Comparison of ENCODE assay signal across 21 cellular contexts in genomic region chr2:24763843-24764242, GRCh38. TPM values are rescaled to one million over a fixed set of nuclear protein-coding genes. Genes with fewer than 3 reads are reported as not detected.
A peak's percentile ranks its signal among the peaks of the same experiment; 100 is the strongest.
DNase-seq lines count a peak whose midpoint lies in the region; ATAC-seq lines count a peak whose summit lies in the region.
"Had no signal": no experiment of that assay in that cellular context is flagged by ENCODE, and none has a peak within 500 bp of the region (broad histone marks: within the 10 kb centered on the region; RNA-seq: fewer than 3 reads in every experiment).

No MANE protein-coding gene starts in this region.

- no peak for DNase-seq in activated T-cell treated with anti-CD3 and anti-CD28 coated beads, Interleukin-2, amount 50 U/mL, for 24 hours
- DNase-seq in activated T-cell treated with anti-CD3 and anti-CD28 coated beads, Interleukin-2, amount 50 U/mL, for 4 hours, result no peak
- DNase-seq in MV-4-11 (lab: John Stamatoyannopoulos, UW) (peak; percentile 99), NCI-H524 (lab: John Stamatoyannopoulos, UW) (no peak)
- DNase-seq in central memory CD8-positive, alpha-beta T cell (ENCODE audit: low spot score in 2 of 2), result no peak
- DNase-seq in activated CD8-positive, alpha-beta memory T cell treated with anti-CD3 and anti-CD28 coated beads for 24 hours, result no peak
- DNase-seq: DMS53, MG63, NCI-H1092, NCI-H1436, NCI-H187 treated with DMSO at 0.1 percent for 48 hours, NCI-H2107, NCI-H748 treated with DMSO at 0.1 percent for 48 hours, PC-9, RPMI8226, SHP77, SK-N-SH, T-cell had no signal

- H3K27me3 Mint-ChIP-seq in activated T-cell treated with anti-CD3 and anti-CD28 coated beads, Interleukin-2, amount 50 U/mL, for 24 hours, result no peaks in the 10 kb centered on the region
- no peaks in the 10 kb centered on the region for H3K27me3 Mint-ChIP-seq in activated T-cell treated with anti-CD3 and anti-CD28 coated beads, Interleukin-2, amount 50 U/mL, for 4 hours (ENCODE audit: low read depth)
- no peaks in the 10 kb centered on the region for H3K27me3 Mint-ChIP-seq in central memory CD8-positive, alpha-beta T cell
- H3K27me3 Mint-ChIP-seq: B cell, T-cell had no signal

- H3K27ac Mint-ChIP-seq in activated T-cell treated with anti-CD3 and anti-CD28 coated beads, Interleukin-2, amount 50 U/mL, for 24 hours, result peak overlapping the region; percentile 18
- H3K27ac Mint-ChIP-seq in central memory CD8-positive, alpha-beta T cell (ENCODE audit: low read depth), result peak overlapping the region; percentile 77
- H3K27ac Mint-ChIP-seq: B cell, T-cell had no signal

- H3K36me3 Mint-ChIP-seq in activated T-cell treated with anti-CD3 and anti-CD28 coated beads, Interleukin-2, amount 50 U/mL, for 24 hours (ENCODE audit: low read depth), result peaks cover 68% of the 10 kb centered on the region
- H3K36me3 Mint-ChIP-seq in activated T-cell treated with anti-CD3 and anti-CD28 coated beads, Interleukin-2, amount 50 U/mL, for 4 hours (ENCODE audit: insufficient read depth), result peaks cover 35% of the 10 kb centered on the region
- H3K36me3 Mint-ChIP-seq in central memory CD8-positive, alpha-beta T cell (ENCODE audit: insufficient read depth), result peaks cover 56% of the 10 kb centered on the region

- H3K9me3 Mint-ChIP-seq in activated T-cell treated with anti-CD3 and anti-CD28 coated beads, Interleukin-2, amount 50 U/mL, for 24 hours, result no peaks in the 10 kb centered on the region
- H3K9me3 Mint-ChIP-seq in activated T-cell treated with anti-CD3 and anti-CD28 coated beads, Interleukin-2, amount 50 U/mL, for 4 hours, result no peaks in the 10 kb centered on the region
- no peaks in the 10 kb centered on the region for H3K9me3 Mint-ChIP-seq in central memory CD8-positive, alpha-beta T cell
- H3K9me3 Mint-ChIP-seq: CD14-positive monocyte, T-cell had no signal

- ATAC-seq in activated T-cell treated with anti-CD3 and anti-CD28 coated beads, Interleukin-2, amount 50 U/mL, for 4 hours, result no peak
- no peak for ATAC-seq in central memory CD8-positive, alpha-beta T cell (replicated peaks; ENCODE audit: extremely low read depth, poor library complexity, severe bottlenecking)
- ATAC-seq in HG02759 (IDR thresholded peaks at IDR 0.05; ENCODE audit: unreplicated experiment), result no peak
- ATAC-seq: T-cell had no signal

- H3K4me3 Mint-ChIP-seq in activated T-cell treated with anti-CD3 and anti-CD28 coated beads, Interleukin-2, amount 50 U/mL, for 24 hours, result no peak overlapping the region
- H3K4me3 Mint-ChIP-seq in activated T-cell treated with anti-CD3 and anti-CD28 coated beads, Interleukin-2, amount 50 U/mL, for 4 hours, result no peak overlapping the region
- H3K4me3 Mint-ChIP-seq in central memory CD8-positive, alpha-beta T cell, result no peak overlapping the region
- H3K4me3 Mint-ChIP-seq: B cell, CD14-positive monocyte, T-cell had no signal

- H3K4me1 Mint-ChIP-seq in activated T-cell treated with anti-CD3 and anti-CD28 coated beads, Interleukin-2, amount 50 U/mL, for 24 hours (ENCODE audit: low read depth), result peaks cover 6% of the 10 kb centered on the region
- H3K4me1 Mint-ChIP-seq in activated T-cell treated with anti-CD3 and anti-CD28 coated beads, Interleukin-2, amount 50 U/mL, for 4 hours (ENCODE audit: low read depth), result no peaks in the 10 kb centered on the region
- peaks cover 10% of the 10 kb centered on the region for H3K4me1 Mint-ChIP-seq in central memory CD8-positive, alpha-beta T cell
- H3K4me1 Mint-ChIP-seq: B cell, CD14-positive monocyte had no signal

RNA-seq across cellular contexts. Expression of gene PTRHD1, which starts 29.3 kb away (rescaled TPM):
- 10 to 100 TPM; 17.6 to 21.6 (median 18.6) TPM for total RNA-seq in activated T-cell treated with anti-CD3 and anti-CD28 coated beads, Interleukin-2, amount 50 U/mL, for 4 hours

RNA-seq across cellular contexts. Expression of gene CENPO, which starts 29.4 kb away (rescaled TPM):
- 10 to 100 TPM; 20.3 to 28.4 (median 28.0) TPM for total RNA-seq in activated T-cell treated with anti-CD3 and anti-CD28 coated beads, Interleukin-2, amount 50 U/mL, for 4 hours
